In genomic region chr17:44558349-44559287, GRCh38 we compare ENCODE assay signal across 8 cellular contexts. TPM values are rescaled to one million over a fixed set of nuclear protein-coding genes. Genes with fewer than 3 reads are reported as not detected.
DNase-seq lines count a peak whose midpoint lies in the region; ATAC-seq lines count a peak whose summit lies in the region.

No MANE protein-coding gene starts in this region.

- H3K36me3 Mint-ChIP-seq in activated CD4-positive, alpha-beta memory T cell treated with anti-CD3 and anti-CD28 coated beads, Interleukin-2, amount 10 ng/mL, durations not matched to agents 7 days and 5 days (ENCODE audit: low read depth), result peaks cover 4% of the 10 kb centered on the region

- H3K27ac ChIP-seq in skin epidermis, result peak overlapping the region in 2 of 21 experiments; percentile 79 to 89

- no peak for ATAC-seq in GM21576 (IDR thresholded peaks at IDR 0.05; ENCODE audit: unreplicated experiment)
- no peak for ATAC-seq in HG03439 (IDR thresholded peaks at IDR 0.05; ENCODE audit: unreplicated experiment)
- ATAC-seq in HG02938 (IDR thresholded peaks at IDR 0.05; ENCODE audit: unreplicated experiment), result no peak

- peak overlapping the region; percentile 72 for H3K4me3 ChIP-seq in iPS-11a (ENCODE audit: low read depth, low read length)
- H3K4me3 ChIP-seq in skin epidermis, result peak overlapping the region; percentile 38 to 52 (median 48)

- peaks cover 77% of the 10 kb centered on the region for H3K27me3 Mint-ChIP-seq in activated CD4-positive, alpha-beta memory T cell treated with anti-CD3 and anti-CD28 coated beads, Interleukin-2, amount 10 ng/mL, durations not matched to agents 7 days and 5 days

- POLR2A ChIA-PET in activated CD4-positive, alpha-beta memory T cell treated with anti-CD3 and anti-CD28 coated beads, Interleukin-2, amount 10 ng/mL, durations not matched to agents 7 days and 5 days (lab: Charles Lee), result interaction anchor here (1.2 to 1.6 kb wide), 2 partner anchors 15 to 20 kb away, joined by 3 to 8 read pairs; no protein-coding TSS in a partner anchor

- H3K9me3 Mint-ChIP-seq in activated CD4-positive, alpha-beta memory T cell treated with anti-CD3 and anti-CD28 coated beads, Interleukin-2, amount 10 ng/mL, durations not matched to agents 7 days and 5 days, result no peaks in the 10 kb centered on the region

- H3K9ac ChIP-seq in ES-I3 (ENCODE audit: low read depth, low read length), result peak overlapping the region; percentile 61; the same call in 1 of the 2 replicates

- no peak for DNase-seq in activated CD4-positive, alpha-beta memory T cell treated with anti-CD3 and anti-CD28 coated beads, Interleukin-2, amount 10 ng/mL, durations not matched to agents 7 days and 5 days
- DNase-seq in NCI-H526 (lab: John Stamatoyannopoulos, UW), result no peak

- H3K4me1 Mint-ChIP-seq in activated CD4-positive, alpha-beta memory T cell treated with anti-CD3 and anti-CD28 coated beads, Interleukin-2, amount 10 ng/mL, durations not matched to agents 7 days and 5 days, result peaks cover 24% of the 10 kb centered on the region

- CTCF ChIA-PET in activated CD4-positive, alpha-beta memory T cell treated with anti-CD3 and anti-CD28 coated beads, Interleukin-2, amount 10 ng/mL, durations not matched to agents 7 days and 5 days (lab: Charles Lee), result no interaction called here

- no peaks in the 10 kb centered on the region for H3K36me3 ChIP-seq in ES-I3 (ENCODE audit: insufficient read depth, low read length)

- H3K4me1 ChIP-seq in ES-I3 (ENCODE audit: insufficient read depth, low read length), result peaks cover 26% of the 10 kb centered on the region

- no peaks in the 10 kb centered on the region for H3K9me3 ChIP-seq in ES-I3 (ENCODE audit: control insufficient read depth, insufficient read depth, low read length)

- H3K4me3 Mint-ChIP-seq in activated CD4-positive, alpha-beta memory T cell treated with anti-CD3 and anti-CD28 coated beads, Interleukin-2, amount 10 ng/mL, durations not matched to agents 7 days and 5 days, result peak overlapping the region; percentile 48

- H3K27ac Mint-ChIP-seq in activated CD4-positive, alpha-beta memory T cell treated with anti-CD3 and anti-CD28 coated beads, Interleukin-2, amount 10 ng/mL, durations not matched to agents 7 days and 5 days, result peak overlapping the region; percentile 55

RNA-seq across cellular contexts. Expression of gene FZD2, which starts 1.3 kb away (rescaled TPM):
- under 1 TPM; 0.10 to 0.25 TPM for total RNA-seq in activated CD4-positive, alpha-beta memory T cell treated with anti-CD3 and anti-CD28 coated beads, Interleukin-2, amount 10 ng/mL, durations not matched to agents 7 days and 5 days

RNA-seq across cellular contexts. Expression of gene GPATCH8, which starts 55.4 kb away (rescaled TPM):
- total RNA-seq in activated CD4-positive, alpha-beta memory T cell treated with anti-CD3 and anti-CD28 coated beads, Interleukin-2, amount 10 ng/mL, durations not matched to agents 7 days and 5 days, result 10 to 100 TPM; 38.7 to 43.0 TPM
